ENCODE assay signal across 9 cellular contexts in genomic region chr10:2985729-2986232, GRCh38.
DNase-seq lines count a peak whose midpoint lies in the region; ATAC-seq and TF ChIP-seq lines count a peak whose summit lies in the region.
"Had no signal": no experiment of that assay in that cellular context is flagged by ENCODE, and none has a peak within 500 bp of the region (broad histone marks: within the 10 kb centered on the region; RNA-seq: fewer than 3 reads in every experiment).

No MANE protein-coding gene starts in this region.

- H3K27me3 Mint-ChIP-seq in CD14-positive monocyte (ENCODE audit: low read depth in 3 of 3): peaks cover 1 to 8% (median 7%) of the 10 kb centered on the region in 3 donors

- peaks cover 18% of the 10 kb centered on the region for H3K4me1 Mint-ChIP-seq in CD14-positive monocyte

- H3K27ac Mint-ChIP-seq in CD14-positive monocyte: peak overlapping the region in 1 of 7 donors; percentile 47
- H3K27ac Mint-ChIP-seq: activated naive CD8-positive, alpha-beta T cell treated with anti-CD3 and anti-CD28 coated beads for 36 hours had no signal

- intact Hi-C loops in transverse colon (cut with DNase I; ENCODE audit: low total_unique reads): no loop called here
- intact Hi-C loops in CD14-positive monocyte (cut with micrococcal nuclease): no loop called here

- TF ChIP-seq CTCF in HEK293 (tag by site-specific recombination; IDR thresholded peaks at IDR 0.05) (no peak), transverse colon (IDR thresholded peaks at IDR 0.05) (peak in 1 of 5 experiments; percentile 9), CD14-positive monocyte (IDR thresholded peaks at IDR 0.05) (no peak)

- POLR2A ChIA-PET in HEK293 (lab: Yijun Ruan, JAX): no interaction called here

- DNase-seq in RPMI8226: peak; percentile 12
- peak; percentile 49 for DNase-seq in hepatic stellate cell (ENCODE audit: low spot score)
- DNase-seq in transverse colon: peak; percentile 75
- DNase-seq in CD14-positive monocyte (ENCODE audit: low spot score): no peak
- DNase-seq: activated naive CD8-positive, alpha-beta T cell treated with anti-CD3 and anti-CD28 coated beads for 36 hours; stimulated activated CD4-positive, alpha-beta T cell treated with anti-CD3 and anti-CD28 coated beads, Interleukin-4, amount 100 ng/mL, for 4 hours had no signal

- peaks cover 9 to 21% (median 16%) of the 10 kb centered on the region in 7 donors for H3K9me3 Mint-ChIP-seq in CD14-positive monocyte
- H3K9me3 Mint-ChIP-seq: activated naive CD8-positive, alpha-beta T cell treated with anti-CD3 and anti-CD28 coated beads for 36 hours had no signal

- H3K9me3 ChIP-seq in HEK293 (ENCODE audit: control insufficient read depth, insufficient read depth, low read depth, low read length) (no peaks in the 10 kb centered on the region), transverse colon (no peaks in the 10 kb centered on the region)

- TF ChIP-seq POLR2A in transverse colon (IDR thresholded peaks at IDR 0.05): peak; percentile 54

- ATAC-seq in HG03571 (IDR thresholded peaks at IDR 0.05; ENCODE audit: unreplicated experiment): no peak
- ATAC-seq in GM21526 (IDR thresholded peaks at IDR 0.05; ENCODE audit: low FRiP score, unreplicated experiment): no peak

- no peak overlapping the region for H3K4me3 ChIP-seq in HEK293 (ENCODE audit: low read depth, low read length)
- peak overlapping the region in 2 of 4 donors; percentile 5 to 35 for H3K4me3 ChIP-seq in transverse colon

- H3K4me1 ChIP-seq in HEK293 (ENCODE audit: control insufficient read depth, insufficient read depth, low read length) (no peaks in the 10 kb centered on the region; the same call in 1 of the 2 replicates), transverse colon (peaks cover 0 to 20% (median 15%) of the 10 kb centered on the region in 4 donors)

- H3K27ac ChIP-seq in HEK293 (ENCODE audit: extremely low read depth, low read depth, low read length) (no peak overlapping the region), transverse colon (peak overlapping the region; percentile 73 to 81 (median 76))

- H3K36me3 Mint-ChIP-seq in CD14-positive monocyte: no peaks in the 10 kb centered on the region
- H3K36me3 Mint-ChIP-seq: activated naive CD8-positive, alpha-beta T cell treated with anti-CD3 and anti-CD28 coated beads for 36 hours had no signal

- TF ChIP-seq EP300 in transverse colon (IDR thresholded peaks at IDR 0.05; ENCODE audit: low read depth): no peak

- in situ Hi-C loops in transverse colon (cut with MboI; ENCODE audit: low pct_ligation_motif_present in 1 of 4, low pct_unique_long_range_greater_than_20kb in 1 of 4, low sequenced_read_pairs in 3 of 4): no loop called here

- no peaks in the 10 kb centered on the region for H3K36me3 ChIP-seq in HEK293 (ENCODE audit: control insufficient read depth in 2 of 2, insufficient read depth in 1 of 2, low read length in 2 of 2)
- H3K36me3 ChIP-seq in transverse colon: no peaks in the 10 kb centered on the region

- CTCF ChIA-PET in HEK293 (lab: Yijun Ruan, JAX): interaction anchor here (0.6 to 1.2 kb wide), 4 partner anchors 8 to 131 kb away, joined by 3 to 4 read pairs (median 3); no protein-coding TSS in a partner anchor

- H3K27me3 ChIP-seq in transverse colon: peaks cover 4% of the 10 kb centered on the region

- WGBS in transverse colon (ENCODE audit: low coverage in 1 of 2), 2 donors: 20 to 21% methylated on average over 3 to 11 of the region's 11 CpGs

- peak overlapping the region in 1 of 2 donors; percentile 37 for H3K4me3 Mint-ChIP-seq in CD14-positive monocyte
- H3K4me3 Mint-ChIP-seq: activated naive CD8-positive, alpha-beta T cell treated with anti-CD3 and anti-CD28 coated beads for 36 hours had no signal

TF ChIP-seq in HEK293, 187 proteins besides CTCF, POLR2A, EP300 and RAD21 (continues in another document):
- no peak for TF ChIP-seq ZNF792 (tag by site-specific recombination; IDR thresholded peaks at IDR 0.05)
- no peak for TF ChIP-seq ZNF501 (tag by site-specific recombination; IDR thresholded peaks at IDR 0.05)
- no peak for TF ChIP-seq YY1 (tag by site-specific recombination; IDR thresholded peaks at IDR 0.05)
- TF ChIP-seq ZNF394 (tag by site-specific recombination; IDR thresholded peaks at IDR 0.05; ENCODE audit: borderline replicate concordance): no peak
- no peak for TF ChIP-seq BCL6B (tag by site-specific recombination; IDR thresholded peaks at IDR 0.05)
- no peak for TF ChIP-seq ZSCAN18 (tag by site-specific recombination; IDR thresholded peaks at IDR 0.05)
- TF ChIP-seq ZBTB17 (tag by site-specific recombination; IDR thresholded peaks at IDR 0.05): no peak
- no peak for TF ChIP-seq ZNF202 (tag by site-specific recombination; IDR thresholded peaks at IDR 0.05; ENCODE audit: borderline replicate concordance)
- TF ChIP-seq ZNF518A (tag by site-specific recombination; conservative IDR thresholded peaks at IDR 0.05; ENCODE audit: low read depth): peak; percentile 47; the same call in 1 of the 2 replicates
- TF ChIP-seq ZSCAN30 (tag by site-specific recombination; IDR thresholded peaks at IDR 0.05): no peak
- TF ChIP-seq ZSCAN23 (tag by site-specific recombination; IDR thresholded peaks at IDR 0.05): no peak
- no peak for TF ChIP-seq ZBTB8A (tag by site-specific recombination; IDR thresholded peaks at IDR 0.05)
- TF ChIP-seq SP3 (tag by site-specific recombination; IDR thresholded peaks at IDR 0.05): no peak
- TF ChIP-seq ZNF555 (tag by site-specific recombination; conservative IDR thresholded peaks at IDR 0.05): no peak
- no peak for TF ChIP-seq ZNF48 (tag by site-specific recombination; IDR thresholded peaks at IDR 0.05)
- TF ChIP-seq ZNF169 (tag by site-specific recombination; IDR thresholded peaks at IDR 0.05): no peak
- TF ChIP-seq ZNF10 (tag by site-specific recombination; IDR thresholded peaks at IDR 0.05): no peak
- TF ChIP-seq ZNF335 (tag by site-specific recombination; conservative IDR thresholded peaks at IDR 0.05): peak; percentile 67
- no peak for TF ChIP-seq ZSCAN16 (tag by site-specific recombination; IDR thresholded peaks at IDR 0.05)
